In the genomic region with DNA sequence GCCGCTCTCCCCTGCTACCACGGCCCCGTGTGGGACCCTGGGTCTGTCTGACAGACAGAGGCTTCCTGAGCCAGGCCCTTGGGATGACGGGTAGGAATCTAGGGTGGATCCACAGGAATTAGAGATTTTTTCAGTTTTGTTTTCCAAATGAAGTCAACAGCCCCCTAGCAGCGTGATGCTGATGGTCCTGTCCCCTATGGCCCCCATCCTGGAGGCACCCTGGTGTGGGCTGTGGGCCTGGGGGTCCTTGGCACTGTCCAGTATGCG, we compare ENCODE assay signal across 22 cellular contexts.
"Had no signal": no experiment of that assay in that cellular context is flagged by ENCODE, and none has a peak within 500 bp of the region (broad histone marks: within the 10 kb centered on the region; RNA-seq: fewer than 3 reads in every experiment).

No MANE protein-coding gene starts in this region.

- ATAC-seq: activated CD8-positive, alpha-beta T cell treated with anti-CD3 and anti-CD28 coated beads for 36 hours; activated naive CD8-positive, alpha-beta T cell treated with anti-CD3 and anti-CD28 coated beads, Interleukin-2, amount 50 U/mL, for 24 hours; activated T-cell treated with anti-CD3 and anti-CD28 coated beads, Interleukin-2, amount 50 U/mL, for 72 hours; PC-3; Right ventricle myocardium inferior had no signal

- H3K36me3 ChIP-seq: brain microvascular endothelial cell, Peyer's patch had no signal

- H3K36me3 Mint-ChIP-seq: activated naive CD4-positive, alpha-beta T cell treated with anti-CD3 and anti-CD28 coated beads, Interleukin-2, amount 50 U/mL, for 24 hours had no signal

- H3K27me3 Mint-ChIP-seq: activated CD4-positive, alpha-beta T cell treated with anti-CD3 and anti-CD28 coated beads, Interleukin-2, amount 10 ng/mL, durations not matched to agents 24 days and 14 days; activated CD8-positive, alpha-beta T cell treated with anti-CD3 and anti-CD28 coated beads for 36 hours; activated naive CD4-positive, alpha-beta T cell treated with anti-CD3 and anti-CD28 coated beads, Interleukin-2, amount 50 U/mL, for 24 hours; activated naive CD8-positive, alpha-beta T cell treated with anti-CD3 and anti-CD28 coated beads, Interleukin-2, amount 50 U/mL, for 24 hours had no signal

- H3K27ac Mint-ChIP-seq: activated CD4-positive, alpha-beta T cell treated with anti-CD3 and anti-CD28 coated beads, Interleukin-2, amount 10 ng/mL, durations not matched to agents 24 days and 14 days; activated CD8-positive, alpha-beta T cell treated with anti-CD3 and anti-CD28 coated beads for 36 hours; activated naive CD4-positive, alpha-beta T cell treated with anti-CD3 and anti-CD28 coated beads, Interleukin-2, amount 50 U/mL, for 24 hours; activated naive CD8-positive, alpha-beta T cell treated with anti-CD3 and anti-CD28 coated beads, Interleukin-2, amount 50 U/mL, for 24 hours; activated T-cell treated with anti-CD3 and anti-CD28 coated beads, Interleukin-2, amount 50 U/mL, for 72 hours; activated T-helper 2 cell treated with anti-CD3 and anti-CD28 coated beads, Interferon-gamma antibody, Interleukin-2, Interleukin-4, amounts not matched to agents 10 μg/mL and 5 μg/mL and 100 μg/mL, durations not matched to agents 14 hours and 24 hours and 36 hours had no signal

- H3K4me3 Mint-ChIP-seq: activated CD4-positive, alpha-beta T cell treated with anti-CD3 and anti-CD28 coated beads, Interleukin-2, amount 10 ng/mL, durations not matched to agents 24 days and 14 days; activated CD8-positive, alpha-beta T cell treated with anti-CD3 and anti-CD28 coated beads for 36 hours; activated naive CD4-positive, alpha-beta T cell treated with anti-CD3 and anti-CD28 coated beads, Interleukin-2, amount 50 U/mL, for 24 hours; activated naive CD8-positive, alpha-beta T cell treated with anti-CD3 and anti-CD28 coated beads, Interleukin-2, amount 50 U/mL, for 24 hours; activated T-cell treated with anti-CD3 and anti-CD28 coated beads, Interleukin-2, amount 50 U/mL, for 72 hours had no signal

- H3K9me3 ChIP-seq: Peyer's patch had no signal

- H3K4me1 Mint-ChIP-seq: activated CD4-positive, alpha-beta T cell treated with anti-CD3 and anti-CD28 coated beads, Interleukin-2, amount 10 ng/mL, durations not matched to agents 24 days and 14 days; activated naive CD4-positive, alpha-beta T cell treated with anti-CD3 and anti-CD28 coated beads, Interleukin-2, amount 50 U/mL, for 24 hours had no signal

- DNase-seq: activated CD4-positive, alpha-beta T cell treated with anti-CD3 and anti-CD28 coated beads, Interleukin-2, amount 10 ng/mL, durations not matched to agents 24 days and 14 days; activated CD4-positive, alpha-beta T cell treated with anti-CD3 and anti-CD28 coated beads, Interleukin-2, amount 50 U/mL, for 4 hours; activated CD8-positive, alpha-beta T cell treated with anti-CD3 and anti-CD28 coated beads for 36 hours; activated gamma-delta T cell; activated naive CD4-positive, alpha-beta T cell treated with Interleukin-2 at 50 U/mL for 16 hours; activated naive CD8-positive, alpha-beta T cell treated with anti-CD3 and anti-CD28 coated beads, Interleukin-2, amount 50 U/mL, for 24 hours; activated T-cell treated with anti-CD3 and anti-CD28 coated beads, Interleukin-2, amount 50 U/mL, for 1 hour; activated T-cell treated with anti-CD3 and anti-CD28 coated beads, Interleukin-2, amount 50 U/mL, for 72 hours; brain microvascular endothelial cell; central memory CD4-positive, alpha-beta T cell; NCI-H1105; NCI-H1417 treated with DMSO at 0.1 percent for 48 hours; NCI-H1930; NCI-H345; NCI-H524 treated with DMSO at 0.1 percent for 48 hours; PC-3; Peyer's patch; RPMI8226; SIG-M5 had no signal

- H3K4me3 ChIP-seq: Peyer's patch had no signal

- H3K27ac ChIP-seq: brain microvascular endothelial cell, Peyer's patch had no signal

- H3K27me3 ChIP-seq: brain microvascular endothelial cell, Peyer's patch had no signal

- H3K9me3 Mint-ChIP-seq: activated CD4-positive, alpha-beta T cell treated with anti-CD3 and anti-CD28 coated beads, Interleukin-2, amount 10 ng/mL, durations not matched to agents 24 days and 14 days; activated CD8-positive, alpha-beta T cell treated with anti-CD3 and anti-CD28 coated beads for 36 hours; activated naive CD4-positive, alpha-beta T cell treated with anti-CD3 and anti-CD28 coated beads, Interleukin-2, amount 50 U/mL, for 24 hours; activated naive CD8-positive, alpha-beta T cell treated with anti-CD3 and anti-CD28 coated beads, Interleukin-2, amount 50 U/mL, for 24 hours; activated T-cell treated with anti-CD3 and anti-CD28 coated beads, Interleukin-2, amount 50 U/mL, for 72 hours; activated T-helper 2 cell treated with anti-CD3 and anti-CD28 coated beads, Interferon-gamma antibody, Interleukin-2, Interleukin-4, amounts not matched to agents 10 μg/mL and 5 μg/mL and 100 μg/mL, durations not matched to agents 14 hours and 24 hours and 36 hours had no signal
